19 cellular contexts compared by ENCODE assay signal in the genomic region with DNA sequence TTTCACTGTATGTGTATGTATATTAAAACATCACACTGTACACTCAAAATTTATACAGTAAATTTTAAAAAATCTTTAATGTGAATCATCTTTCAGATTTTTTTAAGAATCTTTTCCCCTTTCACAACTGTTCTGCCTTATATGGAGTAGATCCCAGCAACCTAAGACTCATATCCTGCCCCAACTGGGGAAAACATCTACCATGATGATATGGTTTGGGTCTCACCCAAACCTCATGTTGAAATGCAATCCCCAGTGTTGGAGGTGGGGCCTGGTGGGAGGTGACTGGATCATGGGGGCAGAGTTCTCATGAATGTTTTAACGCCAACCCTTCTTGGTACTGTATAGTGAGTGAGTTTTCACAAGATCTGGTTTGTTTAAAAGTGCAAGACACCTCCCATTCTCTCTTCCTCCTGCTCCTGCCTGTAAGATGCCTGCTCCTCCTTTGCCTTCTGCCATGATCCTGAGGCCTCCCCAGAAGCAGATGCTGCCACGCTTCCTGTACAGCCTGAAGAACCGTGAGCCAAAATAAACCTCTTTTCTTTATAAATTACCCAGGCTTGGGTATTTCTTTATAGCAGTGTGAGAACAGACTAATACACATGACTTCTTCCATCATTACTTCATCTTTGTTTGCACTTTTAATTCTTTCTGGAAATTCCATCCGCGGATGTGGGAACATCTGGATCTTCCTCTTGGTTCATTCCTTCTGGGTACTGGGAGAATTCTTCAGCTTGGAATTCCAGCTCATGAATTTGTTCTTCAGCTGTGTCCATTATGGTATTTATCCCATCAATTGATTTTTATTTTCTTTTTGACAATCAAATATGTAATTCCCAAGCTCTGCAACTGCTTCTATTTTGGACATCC. TPM values are rescaled to one million over a fixed set of nuclear protein-coding genes. Genes with fewer than 3 reads are reported as not detected.
DNase-seq lines count a peak whose midpoint lies in the region; ATAC-seq and TF ChIP-seq lines count a peak whose summit lies in the region.
"Had no signal": no experiment of that assay in that cellular context is flagged by ENCODE, and none has a peak within 500 bp of the region (broad histone marks: within the 10 kb centered on the region; RNA-seq: fewer than 3 reads in every experiment).

No MANE protein-coding gene starts in this region.

- no peaks in the 10 kb centered on the region for H3K27me3 ChIP-seq in skeletal muscle satellite cell (ENCODE audit: control insufficient read depth, insufficient read depth, low read length)
- H3K27me3 ChIP-seq: SJCRH30, testis had no signal

- H3K36me3 ChIP-seq in skeletal muscle satellite cell (ENCODE audit: insufficient read depth, low read length): no peaks in the 10 kb centered on the region
- H3K36me3 ChIP-seq: SJCRH30 had no signal

- TF ChIP-seq CTCF in GM20000 (IDR thresholded peaks at IDR 0.05; ENCODE audit: extremely low read depth, missing control alignments): no peak

- H3K9ac ChIP-seq in skeletal muscle satellite cell (ENCODE audit: low read depth, low read length): no peak overlapping the region

- no peak overlapping the region for H3K4me3 ChIP-seq in skeletal muscle satellite cell (ENCODE audit: low read length)
- H3K4me3 ChIP-seq: coronary artery, SJCRH30, testis had no signal

- DNase-seq in ELR (ENCODE audit: low read depth): peak; percentile 84
- peak; percentile 93 for DNase-seq in RPMI7951 (ENCODE audit: low read depth)
- peak; percentile 79 for DNase-seq in fibroblast of gingiva (ENCODE audit: low read depth)
- DNase-seq in C1 segment of cervical spinal cord (lab: John Stamatoyannopoulos, UW): no peak
- no peak for DNase-seq in GM20000 (ENCODE audit: low spot score)
- DNase-seq: activated effector memory CD4-positive, alpha-beta T cell treated with Interleukin-2 at 50 U/mL for 16 hours; amniotic stem cell; immature natural killer cell; natural killer cell; NCI-H187 treated with DMSO at 0.1 percent for 48 hours; NCI-H526; OCI-M1; SJCRH30; testis had no signal

- H3K4me1 ChIP-seq in skeletal muscle satellite cell (ENCODE audit: control insufficient read depth, insufficient read depth, low read length): peaks cover 24% of the 10 kb centered on the region
- H3K4me1 ChIP-seq: SJCRH30, testis had no signal

- H3K9me3 ChIP-seq in skeletal muscle satellite cell (replicated peaks; ENCODE audit: low read length): peaks cover 2% of the 10 kb centered on the region
- H3K9me3 ChIP-seq: SJCRH30, testis had no signal

- no peak for ATAC-seq in HG03442 (IDR thresholded peaks at IDR 0.05; ENCODE audit: unreplicated experiment)
- ATAC-seq: activated CD4-positive, CD25-positive, alpha-beta regulatory T cell treated with anti-CD3 and anti-CD28 coated beads, Interleukin-2, amount 50 U/mL, for 24 hours; natural killer cell had no signal

- H3K4me2 ChIP-seq in skeletal muscle satellite cell (ENCODE audit: low read length): peak overlapping the region; percentile 4

RNA-seq across cellular contexts. Expression of a gene that starts 36.9 kb away (rescaled TPM):
- total RNA-seq in RPMI7951 (2014; rRNA removed; shearing (Covaris generic)): not detected in 2 replicates
- total RNA-seq in skeletal muscle satellite cell (2012; rRNA removed): not detected in 2 replicates
- total RNA-seq: natural killer cell; SJCRH30; T-helper 2 cell treated with Interferon-gamma antibody and Interleukin-4, amounts not matched to agents 100 ng/mL and 5 ng/mL, for 36 hours; testis had no signal

Comparison
In these comparisons a context has a peak if more than half of its experiments do, and no peak if none do; other contexts are left out.
1. DNase-seq: peak in ELR (single experiment), RPMI7951 (single experiment) and fibroblast of gingiva (single experiment); none in C1 segment of cervical spinal cord (0 of 14) and GM20000 (single experiment).